Comparison of ENCODE assay signal across 32 cellular contexts in the genomic region with DNA sequence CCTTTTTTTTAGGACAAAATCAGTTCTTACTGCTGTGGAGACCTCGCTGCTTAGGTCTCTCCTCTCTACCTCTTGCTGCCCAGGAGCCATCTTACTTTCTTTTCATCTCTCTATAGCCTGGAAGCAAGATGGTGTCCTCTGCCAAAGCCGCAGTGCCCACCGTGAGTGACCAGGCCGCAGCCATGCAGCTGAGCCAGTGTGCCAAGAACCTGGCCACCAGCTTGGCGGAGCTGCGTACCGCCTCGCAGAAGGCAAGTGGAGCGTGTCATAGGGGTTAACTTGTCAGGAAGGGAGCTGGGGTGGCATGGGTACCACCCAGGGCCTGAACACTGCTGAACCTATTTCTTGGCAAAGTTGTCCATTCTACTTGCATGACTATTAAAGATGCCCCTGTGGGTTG.
"Had no signal": no experiment of that assay in that cellular context is flagged by ENCODE, and none has a peak within 500 bp of the region (broad histone marks: within the 10 kb centered on the region; RNA-seq: fewer than 3 reads in every experiment).

No MANE protein-coding gene starts in this region.

- H3K27ac ChIP-seq: ascending aorta, VCaP had no signal

- H3K9me3 ChIP-seq: ascending aorta had no signal

- H3K4me1 ChIP-seq: ascending aorta had no signal

- ATAC-seq: activated CD8-positive, alpha-beta memory T cell treated with anti-CD3 and anti-CD28 coated beads, Interleukin-2, amount 10 ng/mL, durations not matched to agents 7 days and 5 days; activated CD8-positive, alpha-beta T cell treated with anti-CD3 and anti-CD28 coated beads for 36 hours; activated naive CD8-positive, alpha-beta T cell treated with anti-CD3 and anti-CD28 coated beads, Interleukin-2, amount 50 U/mL, for 24 hours had no signal

- H3K27ac Mint-ChIP-seq: activated B cell treated with CpG ODN at 0.5 μM for 24 hours; activated CD4-positive, alpha-beta memory T cell treated with anti-CD3 and anti-CD28 coated beads for 36 hours; activated CD4-positive, alpha-beta T cell treated with anti-CD3 and anti-CD28 coated beads, Interleukin-2, amount 10 ng/mL, durations not matched to agents 24 days and 14 days; activated CD8-positive, alpha-beta memory T cell treated with anti-CD3 and anti-CD28 coated beads, Interleukin-2, amount 10 ng/mL, durations not matched to agents 7 days and 5 days; activated CD8-positive, alpha-beta T cell treated with anti-CD3 and anti-CD28 coated beads for 36 hours; activated naive CD4-positive, alpha-beta T cell treated with anti-CD3 and anti-CD28 coated beads, Interleukin-2, amount 10 ng/mL, durations not matched to agents 7 days and 5 days; activated naive CD8-positive, alpha-beta T cell; activated naive CD8-positive, alpha-beta T cell treated with anti-CD3 and anti-CD28 coated beads, Interleukin-2, amount 10 ng/mL, durations not matched to agents 7 days and 5 days; activated naive CD8-positive, alpha-beta T cell treated with anti-CD3 and anti-CD28 coated beads, Interleukin-2, amount 50 U/mL, for 24 hours; activated T-cell treated with anti-CD3 and anti-CD28 coated beads, Interleukin-2, amount 50 U/mL, for 24 hours; activated T-helper 2 cell treated with anti-CD3 and anti-CD28 coated beads, Interferon-gamma antibody, Interleukin-2, Interleukin-4, amounts not matched to agents 10 μg/mL and 5 μg/mL and 100 μg/mL, durations not matched to agents 14 hours and 24 hours and 36 hours; brain; T-helper 1 cell treated with Interleukin-12 subunit alpha and Interleukin-12 subunit beta and Interleukin-4 antibody, amounts not matched to agents 30 μg/mL and 1 μg/mL, for 36 hours; T-helper 2 cell treated with Interferon-gamma antibody and Interleukin-4, amounts not matched to agents 5 μg/mL and 100 μg/mL, for 36 hours had no signal

- H3K27me3 Mint-ChIP-seq: activated B cell treated with CpG ODN at 0.5 μM for 24 hours; activated CD4-positive, alpha-beta memory T cell treated with anti-CD3 and anti-CD28 coated beads for 36 hours; activated CD4-positive, alpha-beta T cell treated with anti-CD3 and anti-CD28 coated beads, Interleukin-2, amount 10 ng/mL, durations not matched to agents 24 days and 14 days; activated CD8-positive, alpha-beta memory T cell treated with anti-CD3 and anti-CD28 coated beads, Interleukin-2, amount 10 ng/mL, durations not matched to agents 7 days and 5 days; activated CD8-positive, alpha-beta T cell treated with anti-CD3 and anti-CD28 coated beads for 36 hours; activated naive CD4-positive, alpha-beta T cell treated with anti-CD3 and anti-CD28 coated beads, Interleukin-2, amount 10 ng/mL, durations not matched to agents 7 days and 5 days; activated naive CD4-positive, alpha-beta T cell treated with anti-CD3 and anti-CD28 coated beads, Interleukin-2, amount 50 U/mL, for 24 hours; activated naive CD8-positive, alpha-beta T cell; activated naive CD8-positive, alpha-beta T cell treated with anti-CD3 and anti-CD28 coated beads, Interleukin-2, amount 10 ng/mL, durations not matched to agents 7 days and 5 days; activated naive CD8-positive, alpha-beta T cell treated with anti-CD3 and anti-CD28 coated beads, Interleukin-2, amount 50 U/mL, for 24 hours; activated T-cell treated with anti-CD3 and anti-CD28 coated beads, Interleukin-2, amount 50 U/mL, for 24 hours had no signal

- H3K36me3 Mint-ChIP-seq: activated CD4-positive, alpha-beta memory T cell treated with anti-CD3 and anti-CD28 coated beads for 36 hours; activated CD8-positive, alpha-beta memory T cell treated with anti-CD3 and anti-CD28 coated beads, Interleukin-2, amount 10 ng/mL, durations not matched to agents 7 days and 5 days; activated naive CD4-positive, alpha-beta T cell treated with anti-CD3 and anti-CD28 coated beads, Interleukin-2, amount 10 ng/mL, durations not matched to agents 7 days and 5 days; activated naive CD4-positive, alpha-beta T cell treated with anti-CD3 and anti-CD28 coated beads, Interleukin-2, amount 50 U/mL, for 24 hours; activated naive CD8-positive, alpha-beta T cell; activated naive CD8-positive, alpha-beta T cell treated with anti-CD3 and anti-CD28 coated beads, Interleukin-2, amount 10 ng/mL, durations not matched to agents 7 days and 5 days had no signal

- H3K4me3 ChIP-seq: ascending aorta had no signal

- H3K9me3 Mint-ChIP-seq: activated B cell treated with CpG ODN at 0.5 μM for 24 hours; activated CD4-positive, alpha-beta memory T cell treated with anti-CD3 and anti-CD28 coated beads for 36 hours; activated CD4-positive, alpha-beta T cell treated with anti-CD3 and anti-CD28 coated beads, Interleukin-2, amount 10 ng/mL, durations not matched to agents 24 days and 14 days; activated CD8-positive, alpha-beta T cell treated with anti-CD3 and anti-CD28 coated beads for 36 hours; activated naive CD4-positive, alpha-beta T cell treated with anti-CD3 and anti-CD28 coated beads, Interleukin-2, amount 10 ng/mL, durations not matched to agents 7 days and 5 days; activated naive CD4-positive, alpha-beta T cell treated with anti-CD3 and anti-CD28 coated beads, Interleukin-2, amount 50 U/mL, for 24 hours; activated naive CD8-positive, alpha-beta T cell treated with anti-CD3 and anti-CD28 coated beads, Interleukin-2, amount 10 ng/mL, durations not matched to agents 7 days and 5 days; activated naive CD8-positive, alpha-beta T cell treated with anti-CD3 and anti-CD28 coated beads, Interleukin-2, amount 50 U/mL, for 24 hours; activated T-cell treated with anti-CD3 and anti-CD28 coated beads, Interleukin-2, amount 50 U/mL, for 24 hours; activated T-helper 2 cell treated with anti-CD3 and anti-CD28 coated beads, Interferon-gamma antibody, Interleukin-2, Interleukin-4, amounts not matched to agents 10 μg/mL and 5 μg/mL and 100 μg/mL, durations not matched to agents 14 hours and 24 hours and 36 hours; brain; T-helper 1 cell treated with Interleukin-12 subunit alpha and Interleukin-12 subunit beta and Interleukin-4 antibody, amounts not matched to agents 30 μg/mL and 1 μg/mL, for 36 hours; T-helper 2 cell treated with Interferon-gamma antibody and Interleukin-4, amounts not matched to agents 5 μg/mL and 100 μg/mL, for 36 hours had no signal

- H3K4me3 Mint-ChIP-seq: activated B cell treated with CpG ODN at 0.5 μM for 24 hours; activated CD4-positive, alpha-beta memory T cell treated with anti-CD3 and anti-CD28 coated beads for 36 hours; activated CD4-positive, alpha-beta T cell treated with anti-CD3 and anti-CD28 coated beads, Interleukin-2, amount 10 ng/mL, durations not matched to agents 24 days and 14 days; activated CD8-positive, alpha-beta memory T cell treated with anti-CD3 and anti-CD28 coated beads, Interleukin-2, amount 10 ng/mL, durations not matched to agents 7 days and 5 days; activated CD8-positive, alpha-beta T cell treated with anti-CD3 and anti-CD28 coated beads for 36 hours; activated naive CD4-positive, alpha-beta T cell treated with anti-CD3 and anti-CD28 coated beads, Interleukin-2, amount 10 ng/mL, durations not matched to agents 7 days and 5 days; activated naive CD4-positive, alpha-beta T cell treated with anti-CD3 and anti-CD28 coated beads, Interleukin-2, amount 50 U/mL, for 24 hours; activated naive CD8-positive, alpha-beta T cell; activated naive CD8-positive, alpha-beta T cell treated with anti-CD3 and anti-CD28 coated beads, Interleukin-2, amount 10 ng/mL, durations not matched to agents 7 days and 5 days; activated naive CD8-positive, alpha-beta T cell treated with anti-CD3 and anti-CD28 coated beads, Interleukin-2, amount 50 U/mL, for 24 hours; activated T-cell treated with anti-CD3 and anti-CD28 coated beads, Interleukin-2, amount 50 U/mL, for 24 hours; brain; T-helper 1 cell treated with Interleukin-12 subunit alpha and Interleukin-12 subunit beta and Interleukin-4 antibody, amounts not matched to agents 30 μg/mL and 1 μg/mL, for 36 hours; T-helper 2 cell treated with Interferon-gamma antibody and Interleukin-4, amounts not matched to agents 5 μg/mL and 100 μg/mL, for 36 hours had no signal

- DNase-seq: activated B cell treated with CpG ODN at 0.5 μM for 24 hours; activated CD4-positive, alpha-beta memory T cell treated with anti-CD3 and anti-CD28 coated beads for 36 hours; activated CD4-positive, alpha-beta T cell treated with anti-CD3 and anti-CD28 coated beads for 4 hours; activated CD4-positive, alpha-beta T cell treated with anti-CD3 and anti-CD28 coated beads, Interleukin-2, amount 10 ng/mL, durations not matched to agents 24 days and 14 days; activated CD4-positive, alpha-beta T cell treated with anti-CD3 and anti-CD28 coated beads, Interleukin-2, amount 50 U/mL, for 1 hour; activated CD4-positive, alpha-beta T cell treated with anti-CD3 and anti-CD28 coated beads, Interleukin-2, amount 50 U/mL, for 4 hours; activated CD4-positive, CD25-positive, alpha-beta regulatory T cell treated with anti-CD3 and anti-CD28 coated beads, Interleukin-2, amount 50 U/mL, for 72 hours; activated CD8-positive, alpha-beta memory T cell treated with anti-CD3 and anti-CD28 coated beads, Interleukin-2, amount 10 ng/mL, durations not matched to agents 7 days and 5 days; activated CD8-positive, alpha-beta memory T cell treated with anti-CD3 and anti-CD28 coated beads, Interleukin-2, amount 50 U/mL, for 48 hours; activated CD8-positive, alpha-beta T cell treated with anti-CD3 and anti-CD28 coated beads for 36 hours; activated effector memory CD4-positive, alpha-beta T cell treated with Interleukin-2 at 50 U/mL for 16 hours; activated gamma-delta T cell; activated naive CD4-positive, alpha-beta T cell treated with anti-CD3 and anti-CD28 coated beads, Interleukin-2, amount 10 ng/mL, durations not matched to agents 7 days and 5 days; activated naive CD4-positive, alpha-beta T cell treated with Interleukin-2 at 50 U/mL for 16 hours; activated naive CD8-positive, alpha-beta T cell treated with anti-CD3 and anti-CD28 coated beads, Interleukin-2, amount 10 ng/mL, durations not matched to agents 7 days and 5 days; activated naive CD8-positive, alpha-beta T cell treated with anti-CD3 and anti-CD28 coated beads, Interleukin-2, amount 50 U/mL, for 24 hours; activated T-cell treated with anti-CD3 and anti-CD28 coated beads, Interleukin-2, amount 50 U/mL, for 24 hours; activated T-cell treated with anti-CD3 and anti-CD28 coated beads, Interleukin-2, amount 50 U/mL, for 48 hours; amygdala; anterior cingulate cortex; central memory CD4-positive, alpha-beta T cell; T-helper 1 cell; T-helper 2 cell; T-helper 9 cell had no signal

- H3K27me3 ChIP-seq: ascending aorta had no signal

- H3K4me1 Mint-ChIP-seq: activated B cell treated with CpG ODN at 0.5 μM for 24 hours; activated CD4-positive, alpha-beta T cell treated with anti-CD3 and anti-CD28 coated beads, Interleukin-2, amount 10 ng/mL, durations not matched to agents 24 days and 14 days; activated CD8-positive, alpha-beta memory T cell treated with anti-CD3 and anti-CD28 coated beads, Interleukin-2, amount 10 ng/mL, durations not matched to agents 7 days and 5 days; activated naive CD4-positive, alpha-beta T cell treated with anti-CD3 and anti-CD28 coated beads, Interleukin-2, amount 10 ng/mL, durations not matched to agents 7 days and 5 days; activated naive CD4-positive, alpha-beta T cell treated with anti-CD3 and anti-CD28 coated beads, Interleukin-2, amount 50 U/mL, for 24 hours; activated naive CD8-positive, alpha-beta T cell treated with anti-CD3 and anti-CD28 coated beads, Interleukin-2, amount 10 ng/mL, durations not matched to agents 7 days and 5 days; activated naive CD8-positive, alpha-beta T cell treated with anti-CD3 and anti-CD28 coated beads, Interleukin-2, amount 50 U/mL, for 24 hours had no signal
